In genomic region chr11:23723861-23724260, GRCh38 we compare ENCODE assay signal across 30 cellular contexts.
DNase-seq lines count a peak whose midpoint lies in the region; ATAC-seq, FAIRE-seq and TF ChIP-seq lines count a peak whose summit lies in the region.
"Had no signal": no experiment of that assay in that cellular context is flagged by ENCODE, and none has a peak within 500 bp of the region (broad histone marks: within the 10 kb centered on the region; RNA-seq: fewer than 3 reads in every experiment).

No MANE protein-coding gene starts in this region.

- peaks cover 5% of the 10 kb centered on the region for H3K9me3 Mint-ChIP-seq in HFFc6

- no peak for ATAC-seq in GM21723 (IDR thresholded peaks at IDR 0.05; ENCODE audit: unreplicated experiment)
- ATAC-seq: A549; activated T-cell treated with anti-CD3 and anti-CD28 coated beads, Interleukin-2, amount 50 U/mL, for 4 hours; left lung; mucosa of descending colon; T-helper 17 cell had no signal

- no peak for DNase-seq in GM12892 (ENCODE audit: insufficient read length)
- no peak for DNase-seq in HFFc6
- peak; percentile 40 for DNase-seq in HT1080 (ENCODE audit: low read depth)
- peak; percentile 89 for DNase-seq in bronchial epithelial cell (ENCODE audit: low read depth)
- DNase-seq in GM20000 (ENCODE audit: low spot score): no peak
- no peak for DNase-seq in H4 (ENCODE audit: low spot score)
- DNase-seq in occipital lobe (lab: John Stamatoyannopoulos, UW): no peak
- DNase-seq: activated B cell treated with CpG ODN at 0.5 μM for 24 hours; activated naive CD4-positive, alpha-beta T cell treated with anti-CD3 and anti-CD28 coated beads for 36 hours; activated T-cell treated with anti-CD3 and anti-CD28 coated beads, Interleukin-2, amount 50 U/mL, for 4 hours; cerebellar nuclear complex; effector CD4-positive, alpha-beta T cell; esophagus squamous epithelium; left lung; mucosa of descending colon; NCI-H1436; NCI-H2171 treated with DMSO at 0.1 percent for 48 hours; NCI-H774; PC-9; stimulated activated CD4-positive, alpha-beta T cell treated with anti-CD3 and anti-CD28 coated beads, Interleukin-4, amount 100 ng/mL, for 4 hours; substantia nigra; T-helper 17 cell had no signal

- H3K27me3 Mint-ChIP-seq in HFFc6 (ENCODE audit: insufficient read depth): no peaks in the 10 kb centered on the region; the same call in 1 of the 2 replicates
- H3K27me3 Mint-ChIP-seq: activated B cell treated with CpG ODN at 0.5 μM for 24 hours, T-helper 17 cell had no signal

- no peak overlapping the region for H3K4me3 ChIP-seq in bronchial epithelial cell (ENCODE audit: low read depth, low read length)
- H3K4me3 ChIP-seq: A549, BLaER1, esophagus squamous epithelium, left lung, mucosa of descending colon, PC-9, prostate gland, vagina had no signal

- TF ChIP-seq CTCF in HFFc6 (IDR thresholded peaks at IDR 0.05) (no peak), bronchial epithelial cell (IDR thresholded peaks at IDR 0.05; ENCODE audit: insufficient read depth, low read length, severe bottlenecking) (no peak), GM20000 (IDR thresholded peaks at IDR 0.05; ENCODE audit: extremely low read depth, missing control alignments) (no peak)

- peak overlapping the region; percentile 10; the same call in 1 of the 2 replicates for H3K4me3 Mint-ChIP-seq in HFFc6
- H3K4me3 Mint-ChIP-seq: activated B cell treated with CpG ODN at 0.5 μM for 24 hours; activated naive CD4-positive, alpha-beta T cell treated with anti-CD3 and anti-CD28 coated beads for 36 hours; activated T-cell treated with anti-CD3 and anti-CD28 coated beads, Interleukin-2, amount 50 U/mL, for 4 hours; neural crest cell; T-helper 17 cell had no signal

- no peak overlapping the region for H3K27ac Mint-ChIP-seq in HFFc6
- H3K27ac Mint-ChIP-seq: activated B cell treated with CpG ODN at 0.5 μM for 24 hours; activated naive CD4-positive, alpha-beta T cell treated with anti-CD3 and anti-CD28 coated beads for 36 hours; T-helper 17 cell had no signal

- no peaks in the 10 kb centered on the region for H3K36me3 ChIP-seq in bronchial epithelial cell (ENCODE audit: control insufficient read depth, insufficient read depth, low read length)
- H3K36me3 ChIP-seq: BLaER1, esophagus squamous epithelium, left lung, prostate gland, vagina had no signal

- peaks cover 48% of the 10 kb centered on the region; the same call in 1 of the 2 replicates for H3K4me1 Mint-ChIP-seq in HFFc6 (ENCODE audit: low read depth)
- H3K4me1 Mint-ChIP-seq: activated B cell treated with CpG ODN at 0.5 μM for 24 hours, T-helper 17 cell had no signal

- FAIRE-seq in GM12892 (lab: Jason Lieb, UNC) (peak; percentile 36), bronchial epithelial cell (lab: Jason Lieb, UNC) (no peak)
- FAIRE-seq: A549, D721Med, H1 had no signal

- no peaks in the 10 kb centered on the region for H3K27me3 ChIP-seq in bronchial epithelial cell (ENCODE audit: control insufficient read depth, insufficient read depth, low read length)
- H3K27me3 ChIP-seq: BLaER1, esophagus squamous epithelium, left lung, vagina had no signal

- no peak for TF ChIP-seq POLR2A in GM12892 (IDR thresholded peaks at IDR 0.05; ENCODE audit: low read depth, low read length)

- peaks cover 5% of the 10 kb centered on the region; the same call in 1 of the 2 replicates for H3K36me3 Mint-ChIP-seq in HFFc6 (ENCODE audit: low read depth)

Comparison
In these comparisons a context has a peak if more than half of its experiments do, and no peak if none do; other contexts are left out.
1. DNase-seq: peak in HT1080 (single experiment) and bronchial epithelial cell (single experiment); none in GM12892 (single experiment), HFFc6 (single experiment), GM20000 (single experiment), H4 (single experiment) and occipital lobe (single experiment).